12 cellular contexts compared by ENCODE assay signal in the genomic region with DNA sequence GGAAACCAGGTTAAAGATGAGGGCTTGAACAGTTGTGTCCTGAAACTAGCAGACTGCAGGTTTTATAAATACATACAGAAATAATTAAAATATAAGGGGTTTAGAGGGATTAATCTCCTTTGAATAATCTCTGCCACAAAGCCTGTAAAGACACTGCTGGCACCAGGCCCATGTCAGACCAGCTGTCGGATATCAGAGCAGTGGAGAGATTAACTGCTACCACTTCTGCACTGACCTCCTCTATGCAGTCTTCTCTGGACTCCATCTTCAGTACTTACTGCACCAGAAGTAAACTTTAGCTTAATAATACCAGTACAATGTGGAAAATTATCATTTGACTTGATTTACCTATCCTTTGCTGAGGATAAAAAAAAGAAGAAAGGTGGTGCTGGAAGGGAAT.
DNase-seq lines count a peak whose midpoint lies in the region; ATAC-seq, FAIRE-seq and TF ChIP-seq lines count a peak whose summit lies in the region.
"Had no signal": no experiment of that assay in that cellular context is flagged by ENCODE, and none has a peak within 500 bp of the region (broad histone marks: within the 10 kb centered on the region; RNA-seq: fewer than 3 reads in every experiment).

No MANE protein-coding gene starts in this region.

- H3K27me3 ChIP-seq in psoas muscle (ENCODE audit: insufficient read depth in 3 of 3, low read length in 2 of 3): no peaks in the 10 kb centered on the region

- no peaks in the 10 kb centered on the region for H3K36me3 ChIP-seq in psoas muscle (ENCODE audit: insufficient read depth in 1 of 2, low read depth in 1 of 2)

- H3K4me3 ChIP-seq in fibroblast of pulmonary artery (replicated peaks; ENCODE audit: low read depth, low read length) (no peak overlapping the region), psoas muscle (no peak overlapping the region)
- H3K4me3 ChIP-seq: PC-9 had no signal

- ATAC-seq in psoas muscle (peak; percentile 51 to 85 (median 79)), HG03457 (IDR thresholded peaks at IDR 0.05; ENCODE audit: unreplicated experiment) (no peak)
- ATAC-seq: stimulated activated memory B cell treated with anti-CD40 and anti-IgM and Interleukin-4, amounts not matched to agents 10 μg/mL and 1 μg/mL and 100 μg/mL, for 72 hours had no signal

- no peak for FAIRE-seq in urothelium cell line (lab: Jason Lieb, UNC)

- 14 to 18% (median 15%) methylated on average over 1 of the region's 1 CpG for WGBS in psoas muscle, 3 donors

- peak; percentile 5 for DNase-seq in M059J (ENCODE audit: low read depth)
- peak; percentile 36 to 54 for DNase-seq in SHP77 (lab: John Stamatoyannopoulos, UW)
- DNase-seq in fibroblast of pulmonary artery (ENCODE audit: low read depth): peak; percentile 51
- peak; percentile 25 to 62 for DNase-seq in psoas muscle
- DNase-seq in hepatic stellate cell (ENCODE audit: low spot score): no peak
- DNase-seq in glomerular visceral epithelial cell (ENCODE audit: extremely low spot score): no peak
- no peak for DNase-seq in urothelium cell line (ENCODE audit: low spot score)
- DNase-seq: DMS53, nephron progenitor cell, PC-9 had no signal

- intact Hi-C loops in psoas muscle (cut with DNase I): no loop called here

- peaks cover 15% of the 10 kb centered on the region for H3K4me1 ChIP-seq in psoas muscle

- H3K27ac ChIP-seq in psoas muscle: no peak overlapping the region
- H3K27ac ChIP-seq: PC-9 had no signal

- TF ChIP-seq CTCF in fibroblast of pulmonary artery (IDR thresholded peaks at IDR 0.05; ENCODE audit: low read length, missing control alignments) (no peak), psoas muscle (IDR thresholded peaks at IDR 0.05) (no peak)

- no peaks in the 10 kb centered on the region for H3K9me3 ChIP-seq in psoas muscle

Comparison
In these comparisons a context has a peak if more than half of its experiments do, and no peak if none do; other contexts are left out.
1. DNase-seq: peak in M059J (single experiment), SHP77 (2 of 2), fibroblast of pulmonary artery (single experiment) and psoas muscle (2 of 2); none in hepatic stellate cell (single experiment), glomerular visceral epithelial cell (single experiment) and urothelium cell line (single experiment).